ENCODE assay signal across 1 cellular context in genomic region chrX:30627818-30628652, GRCh38.
TF ChIP-seq lines count a peak whose summit lies in the region.

No MANE protein-coding gene starts in this region.

TF ChIP-seq in K562, 482 proteins besides CTCF, POLR2A, EP300 and RAD21 (continues in another document):
- peak; percentile 51; the same call in 1 of the 2 replicates for TF ChIP-seq ATF4 (CRISPR knock-in tag; IDR thresholded peaks at IDR 0.05)
- TF ChIP-seq HES1 (IDR thresholded peaks at IDR 0.05; ENCODE audit: low read depth): no peak
- no peak for TF ChIP-seq ZNF444 (CRISPR knock-in tag; IDR thresholded peaks at IDR 0.05)
- TF ChIP-seq ZFX (CRISPR knock-in tag; IDR thresholded peaks at IDR 0.05): no peak
- no peak for TF ChIP-seq SP2 (IDR thresholded peaks at IDR 0.05; ENCODE audit: extremely low read depth, low read depth, low read length, poor library complexity, severe bottlenecking)
- no peak for TF ChIP-seq TAF1 (IDR thresholded peaks at IDR 0.05; ENCODE audit: control insufficient read depth, extremely low read depth, insufficient read depth, low read length, severe bottlenecking)
- 0 out of 2 replicates have a peak, but pooled peaks have one; percentile 10 for TF ChIP-seq ZSCAN32 (CRISPR knock-in tag; IDR thresholded peaks at IDR 0.05)
- TF ChIP-seq U2AF2 (optimal IDR thresholded peaks at IDR 0.05; ENCODE audit: low read depth, low read length): no peak
- no peak for TF ChIP-seq GATAD2B (IDR thresholded peaks at IDR 0.05; ENCODE audit: borderline replicate concordance)
- no peak for TF ChIP-seq NEUROD1 (IDR thresholded peaks at IDR 0.05; ENCODE audit: borderline replicate concordance, low read depth, low read length, partially characterized antibody)
- TF ChIP-seq SMAD1 (IDR thresholded peaks at IDR 0.05; ENCODE audit: low read depth, low read length, partially characterized antibody): no peak
- no peak for TF ChIP-seq RB1 (IDR thresholded peaks at IDR 0.05; ENCODE audit: low read depth)
- TF ChIP-seq CHAMP1 (IDR thresholded peaks at IDR 0.05): no peak
- no peak for TF ChIP-seq CHD1 (IDR thresholded peaks at IDR 0.05; ENCODE audit: low read length)
- no peak for TF ChIP-seq GTF2F1 (IDR thresholded peaks at IDR 0.05; ENCODE audit: low read depth, low read length)
- peak; percentile 36; the same call in 1 of the 2 replicates for TF ChIP-seq SOX6 (IDR thresholded peaks at IDR 0.05)
- TF ChIP-seq CUX1 (CRISPR knock-in tag; IDR thresholded peaks at IDR 0.05): no peak
- no peak for TF ChIP-seq STAT5B (CRISPR knock-in tag; IDR thresholded peaks at IDR 0.05)
- TF ChIP-seq ZNF280B (CRISPR knock-in tag; IDR thresholded peaks at IDR 0.05): no peak
- TF ChIP-seq HMGXB4 (CRISPR knock-in tag; IDR thresholded peaks at IDR 0.05): no peak
- TF ChIP-seq XRCC5 (IDR thresholded peaks at IDR 0.05; ENCODE audit: low read depth, low read length): no peak
- no peak for TF ChIP-seq SRSF1 (IDR thresholded peaks at IDR 0.05; ENCODE audit: low read depth, low read length)
- no peak for TF ChIP-seq SRSF7 (optimal IDR thresholded peaks at IDR 0.05; ENCODE audit: low read depth, low read length)
- no peak for TF ChIP-seq KDM5B (IDR thresholded peaks at IDR 0.05; ENCODE audit: insufficient replicate concordance, low read depth, low read length)
- no peak for TF ChIP-seq KLF13 (tag; IDR thresholded peaks at IDR 0.05; ENCODE audit: borderline replicate concordance, low read depth)
- TF ChIP-seq HNRNPUL1 (IDR thresholded peaks at IDR 0.05; ENCODE audit: low read length): no peak
- TF ChIP-seq ZNF184 (CRISPR knock-in tag; IDR thresholded peaks at IDR 0.05): no peak
- TF ChIP-seq ZBTB34 (CRISPR knock-in tag; IDR thresholded peaks at IDR 0.05): no peak
- TF ChIP-seq ZNF143 (CRISPR knock-in tag; IDR thresholded peaks at IDR 0.05): no peak
- peak; percentile 33; the same call in 1 of the 2 replicates for TF ChIP-seq SPI1 (IDR thresholded peaks at IDR 0.05; ENCODE audit: borderline replicate concordance, low read depth, low read length)
- TF ChIP-seq ZBED1 (IDR thresholded peaks at IDR 0.05): no peak
- 0 out of 2 replicates have a peak, but pooled peaks have one; percentile 29 for TF ChIP-seq FOXJ2 (tag; IDR thresholded peaks at IDR 0.05)
- TF ChIP-seq SMARCA4 (IDR thresholded peaks at IDR 0.05): no peak
- no peak for TF ChIP-seq ETS1 (conservative IDR thresholded peaks at IDR 0.05; ENCODE audit: control insufficient read depth, low read depth, low read length)
- no peak for TF ChIP-seq CBFA2T2 (conservative IDR thresholded peaks at IDR 0.05)
- no peak for TF ChIP-seq USF2 (CRISPR knock-in tag; IDR thresholded peaks at IDR 0.05)
- TF ChIP-seq RREB1 (CRISPR knock-in tag; IDR thresholded peaks at IDR 0.05): no peak
- no peak for TF ChIP-seq PCBP1 (IDR thresholded peaks at IDR 0.05; ENCODE audit: low read depth, low read length, poor library complexity, severe bottlenecking)
- TF ChIP-seq TBP (optimal IDR thresholded peaks at IDR 0.05; ENCODE audit: low read depth, low read length): no peak
